In genomic region chr7:80392229-80393169, GRCh38 we compare ENCODE assay signal across 8 cellular contexts.
A peak's percentile ranks its signal among the peaks of the same experiment; 100 is the strongest.
DNase-seq lines count a peak whose midpoint lies in the region; ATAC-seq, FAIRE-seq and TF ChIP-seq lines count a peak whose summit lies in the region.

No MANE protein-coding gene starts in this region.

- H3K36me3 ChIP-seq in Loucy (ENCODE audit: insufficient read depth, low read length): no peaks in the 10 kb centered on the region
- no peaks in the 10 kb centered on the region for H3K36me3 ChIP-seq in lung (ENCODE audit: control insufficient read depth in 2 of 2, insufficient read depth in 2 of 2, low read length in 2 of 2)

- peaks cover 0 to 15% (median 5%) of the 10 kb centered on the region in 6 donors for H3K9me3 Mint-ChIP-seq in immature natural killer cell

- ATAC-seq in lung (ENCODE audit: insufficient read depth, low FRiP score): no peak

- H4K20me1 ChIP-seq in Loucy (ENCODE audit: insufficient read depth, low read length, poor library complexity, severe bottlenecking): no peaks in the 10 kb centered on the region

- H3K79me2 ChIP-seq in Loucy (ENCODE audit: insufficient read depth, low read length): no peaks in the 10 kb centered on the region

- no peaks in the 10 kb centered on the region for H3K9me2 ChIP-seq in Loucy (replicated peaks; ENCODE audit: low read depth, low read length)

- H3K4me3 Mint-ChIP-seq in immature natural killer cell: no peak overlapping the region

- peaks cover 0 to 4% (median 0%) of the 10 kb centered on the region in 3 donors for H3K36me3 Mint-ChIP-seq in immature natural killer cell

- no peak overlapping the region for H2AFZ ChIP-seq in Loucy (ENCODE audit: low read length)

- peaks cover 0 to 1% (median 0%) of the 10 kb centered on the region in 3 donors for H3K27me3 Mint-ChIP-seq in immature natural killer cell (ENCODE audit: low read depth in 3 of 3)

- H3K4me2 ChIP-seq in Loucy (ENCODE audit: low read depth, low read length, poor library complexity, severe bottlenecking): no peak overlapping the region

- no peak for DNase-seq in D721Med (ENCODE audit: insufficient read length, low spot score)
- DNase-seq in astrocyte of the hippocampus (ENCODE audit: low read depth, low spot score): peak; percentile 44
- no peak for DNase-seq in lung (ENCODE audit: low spot score)
- no peak for DNase-seq in D341Med (ENCODE audit: low spot score)
- no peak for DNase-seq in iPS-NIHi11 (ENCODE audit: low spot score)
- DNase-seq in retina: no peak
- no peak for DNase-seq in immature natural killer cell

- TF ChIP-seq CTCF in D721Med (IDR thresholded peaks at IDR 0.05; ENCODE audit: insufficient read depth, missing control alignments) (peak; percentile 62), Loucy (conservative IDR thresholded peaks at IDR 0.05; ENCODE audit: low read length) (peak; percentile 67), lung (IDR thresholded peaks at IDR 0.05; ENCODE audit: control extremely low read depth, extremely low read depth) (peak; percentile 12)

- 84 to 89% methylated on average over 4 of the region's 4 CpGs for WGBS in lung, 2 donors

- H3K4me3 ChIP-seq in Loucy (ENCODE audit: low read length, poor library complexity, severe bottlenecking): no peak overlapping the region
- no peak overlapping the region for H3K4me3 ChIP-seq in lung

- H3F3A ChIP-seq in Loucy (ENCODE audit: low read depth): no peaks in the 10 kb centered on the region

- peaks cover 3% of the 10 kb centered on the region; the same call in 1 of the 2 replicates for H3K9me3 ChIP-seq in Loucy (ENCODE audit: insufficient read depth, low read depth, low read length)
- no peaks in the 10 kb centered on the region for H3K9me3 ChIP-seq in lung (ENCODE audit: control insufficient read depth in 2 of 2, insufficient read depth in 1 of 2, low read length in 1 of 2)

- no peak overlapping the region for H3K27ac ChIP-seq in lung (ENCODE audit: low read depth in 1 of 2, low read length in 1 of 2)

- FAIRE-seq in D721Med (lab: Jason Lieb, UNC): peak; percentile 11

- H3K4me1 ChIP-seq in Loucy (ENCODE audit: insufficient read depth, low read length, poor library complexity, severe bottlenecking) (no peaks in the 10 kb centered on the region), lung (ENCODE audit: control insufficient read depth in 2 of 2, insufficient read depth in 2 of 2, low read length in 2 of 2) (no peaks in the 10 kb centered on the region)

- H3K27me3 ChIP-seq in Loucy (ENCODE audit: insufficient read depth, low read length, poor library complexity, severe bottlenecking) (no peaks in the 10 kb centered on the region), lung (ENCODE audit: control insufficient read depth, insufficient read depth) (no peaks in the 10 kb centered on the region)

- H3K4me1 Mint-ChIP-seq in immature natural killer cell: no peaks in the 10 kb centered on the region

- H3K27ac Mint-ChIP-seq in immature natural killer cell: no peak overlapping the region

- H3K9ac ChIP-seq in Loucy (ENCODE audit: low read depth, low read length, poor library complexity, severe bottlenecking): no peak overlapping the region

Comparison
In these comparisons a context has a peak if more than half of its experiments do, and no peak if none do; other contexts are left out.
1. CTCF ChIP-seq: peak in every context shown above with its lines; median percentile 67 in Loucy; 62 in D721Med; 12 in lung.